ENCODE assay signal across 27 cellular contexts in genomic region chr18:70446063-70446462, GRCh38.
"Had no signal": no experiment of that assay in that cellular context is flagged by ENCODE, and none has a peak within 500 bp of the region (broad histone marks: within the 10 kb centered on the region; RNA-seq: fewer than 3 reads in every experiment).

No MANE protein-coding gene starts in this region.

- H3K9ac ChIP-seq: parathyroid adenoma had no signal

- H3K27me3 ChIP-seq: neutrophil, sigmoid colon, stomach, testis, thyroid gland, transverse colon, upper lobe of left lung, vagina had no signal

- H3K4me3 ChIP-seq: left ventricle myocardium inferior, lung, mucosa of descending colon, sigmoid colon, spleen, stomach, testis, thyroid gland, transverse colon, upper lobe of left lung, vagina had no signal

- FAIRE-seq: small intestine had no signal

- H2AFZ ChIP-seq: parathyroid adenoma had no signal

- H3K9me3 ChIP-seq: neutrophil, testis, thyroid gland had no signal

- H3K79me2 ChIP-seq: parathyroid adenoma had no signal

- H3K27ac ChIP-seq: left ventricle myocardium inferior, neutrophil, parathyroid adenoma, sigmoid colon, spleen, stomach, testis, thyroid gland, transverse colon, upper lobe of left lung, vagina had no signal

- H3K36me3 Mint-ChIP-seq: memory B cell; stimulated activated naive B cell treated with anti-CD40 and anti-IgM and Interleukin-4, amounts not matched to agents 10 μg/mL and 1 μg/mL and 100 μg/mL, for 72 hours had no signal

- ATAC-seq: mucosa of descending colon; naive thymus-derived CD4-positive, alpha-beta T cell; natural killer cell treated with Interleukin-12 subunit alpha and Interleukin-12 subunit beta and Interleukin-15 and Interleukin-18, amount 100 ng/mL, for 72 hours; right cardiac atrium; stimulated activated naive B cell treated with anti-CD40 and anti-IgM and Interleukin-4, amounts not matched to agents 10 μg/mL and 1 μg/mL and 100 μg/mL, for 72 hours; stimulated activated naive CD8-positive, alpha-beta T cell treated with anti-CD3 and anti-CD28 coated beads, Interleukin-15, Interleukin-2, amounts not matched to agents 100 U/mL and 50 U/mL, for 24 hours had no signal

- DNase-seq: islet precursor cell; left ventricle myocardium inferior; midbrain; mucosa of descending colon; naive thymus-derived CD4-positive, alpha-beta T cell; occipital lobe; right cardiac atrium; sigmoid colon; small intestine; spleen; stimulated activated CD4-positive, alpha-beta T cell treated with anti-CD3 and anti-CD28 coated beads, Interleukin-2, amount 100 ng/mL, for 48 hours; stimulated activated CD4-positive, alpha-beta T cell treated with anti-CD3 and anti-CD28 coated beads, Interleukin-4, amount 100 ng/mL, for 4 hours; stimulated activated CD8-positive, alpha-beta memory T cell treated with anti-CD3 and anti-CD28 coated beads, Interleukin-4, amount 100 ng/mL, for 48 hours; stimulated activated naive B cell treated with anti-CD40 and anti-IgM and Interleukin-4, amounts not matched to agents 10 μg/mL and 1 μg/mL and 100 μg/mL, for 72 hours; stimulated activated naive CD8-positive, alpha-beta T cell treated with anti-CD3 and anti-CD28 coated beads, Interleukin-15, Interleukin-2, amounts not matched to agents 100 U/mL and 50 U/mL, for 24 hours; stomach; testis; thyroid gland; transverse colon had no signal

- H3K27ac Mint-ChIP-seq: memory B cell; naive thymus-derived CD4-positive, alpha-beta T cell; natural killer cell treated with Interleukin-12 subunit alpha and Interleukin-12 subunit beta and Interleukin-15 and Interleukin-18, amount 100 ng/mL, for 72 hours; progenitor cell of endocrine pancreas; stimulated activated naive B cell treated with anti-CD40 and anti-IgM and Interleukin-4, amounts not matched to agents 10 μg/mL and 1 μg/mL and 100 μg/mL, for 72 hours had no signal

- H3K36me3 ChIP-seq: left ventricle myocardium inferior, neutrophil, sigmoid colon, spleen, stomach, thyroid gland, transverse colon, upper lobe of left lung, vagina had no signal

- H3K4me1 ChIP-seq: left ventricle myocardium inferior, parathyroid adenoma, sigmoid colon, spleen, stomach, testis, thyroid gland, transverse colon, upper lobe of left lung, vagina had no signal

- H3K4me3 Mint-ChIP-seq: memory B cell; naive thymus-derived CD4-positive, alpha-beta T cell; natural killer cell treated with Interleukin-12 subunit alpha and Interleukin-12 subunit beta and Interleukin-15 and Interleukin-18, amount 100 ng/mL, for 72 hours; stimulated activated naive B cell treated with anti-CD40 and anti-IgM and Interleukin-4, amounts not matched to agents 10 μg/mL and 1 μg/mL and 100 μg/mL, for 72 hours had no signal

- H3K4me1 Mint-ChIP-seq: memory B cell; naive thymus-derived CD4-positive, alpha-beta T cell; stimulated activated naive B cell treated with anti-CD40 and anti-IgM and Interleukin-4, amounts not matched to agents 10 μg/mL and 1 μg/mL and 100 μg/mL, for 72 hours had no signal
